Comparison of ENCODE assay signal across 8 cellular contexts in the genomic region with DNA sequence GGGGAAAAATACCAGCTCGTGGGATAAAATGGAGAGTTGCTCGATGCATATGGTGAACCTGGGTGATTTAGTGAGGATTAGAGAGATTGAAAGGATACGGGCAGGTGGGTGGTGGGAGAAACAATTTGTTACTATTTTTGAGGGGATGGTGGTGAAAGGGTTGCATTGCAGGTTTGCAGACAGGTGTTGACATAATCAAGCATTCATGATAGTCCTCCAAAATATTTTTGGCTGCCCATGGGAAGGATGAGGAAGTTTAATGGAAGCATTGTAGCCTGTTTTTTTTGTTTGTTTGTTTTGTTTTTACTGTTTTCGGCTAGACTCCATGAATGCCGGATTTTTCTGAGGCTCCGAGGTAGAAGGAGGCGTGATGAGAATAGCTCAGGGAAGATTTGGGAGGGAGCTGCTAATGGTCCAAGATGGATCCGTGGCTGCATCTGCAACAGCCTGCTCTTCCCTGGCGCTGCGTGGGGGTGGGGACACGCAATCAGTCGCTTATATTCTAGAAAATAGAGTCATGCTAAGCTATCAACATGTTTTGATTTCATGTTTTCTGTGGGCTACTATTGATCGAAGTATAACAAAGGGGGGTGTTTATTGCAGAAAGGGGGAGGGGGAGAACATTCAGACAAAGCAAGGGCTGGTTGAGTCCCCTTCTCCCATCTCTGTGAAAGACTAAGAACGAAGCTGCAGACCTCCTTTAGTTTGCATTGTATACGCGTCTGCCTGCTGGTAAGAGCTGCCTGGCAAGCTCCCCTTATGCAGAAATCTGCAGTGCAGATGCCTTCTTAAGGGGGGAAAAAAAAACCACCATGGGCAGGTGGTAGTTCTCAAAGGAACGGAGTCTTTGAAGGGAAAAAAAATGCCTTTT. TPM values are rescaled to one million over a fixed set of nuclear protein-coding genes. Genes with fewer than 3 reads are reported as not detected.
DNase-seq lines count a peak whose midpoint lies in the region; ATAC-seq and TF ChIP-seq lines count a peak whose summit lies in the region.

No MANE protein-coding gene starts in this region.

- DNase-seq in AG08396 (ENCODE audit: low spot score) (peak; percentile 48), NCI-H1105 (lab: John Stamatoyannopoulos, UW) (peak; percentile 36)
- DNase-seq in activated T-cell treated with anti-CD3 and anti-CD28 coated beads, Interleukin-2, amount 50 U/mL, for 72 hours, result peak; percentile 13 to 22

- ATAC-seq in GM18909 (IDR thresholded peaks at IDR 0.05; ENCODE audit: poor library complexity, unreplicated experiment) (peak; percentile 1), gastroesophageal sphincter (no peak), HG02759 (IDR thresholded peaks at IDR 0.05; ENCODE audit: unreplicated experiment) (no peak), HG03432 (IDR thresholded peaks at IDR 0.05; ENCODE audit: unreplicated experiment) (no peak)
- ATAC-seq in activated T-cell treated with anti-CD3 and anti-CD28 coated beads, Interleukin-2, amount 50 U/mL, for 72 hours (replicated peaks in 1 of 2), result peak; percentile 0 to 18

- peak overlapping the region; percentile 81 to 91 for H3K4me3 ChIP-seq in gastroesophageal sphincter
- H3K4me3 ChIP-seq in neutrophil (ENCODE audit: low read depth in 1 of 2, low read length in 1 of 2), result peak overlapping the region; percentile 84 to 97

- peaks cover 0 to 4% of the 10 kb centered on the region in 2 donors for H3K36me3 Mint-ChIP-seq in activated T-cell treated with anti-CD3 and anti-CD28 coated beads, Interleukin-2, amount 50 U/mL, for 72 hours (ENCODE audit: insufficient read depth in 2 of 2)

- peak overlapping the region; percentile 84 to 97 (median 95) for H3K27ac ChIP-seq in gastroesophageal sphincter
- H3K27ac ChIP-seq in neutrophil, result peak overlapping the region; percentile 99

- no peak for TF ChIP-seq EP300 in gastroesophageal sphincter (IDR thresholded peaks at IDR 0.05)

- peaks cover 43% of the 10 kb centered on the region for H3K4me1 Mint-ChIP-seq in activated T-cell treated with anti-CD3 and anti-CD28 coated beads, Interleukin-2, amount 50 U/mL, for 72 hours (ENCODE audit: low read depth)

- TF ChIP-seq CTCF in gastroesophageal sphincter (IDR thresholded peaks at IDR 0.05), result peak in 1 of 4 experiments; percentile 12
- no peak for TF ChIP-seq CTCF in neutrophil (IDR thresholded peaks at IDR 0.05)

- peak overlapping the region; percentile 86 to 93 for H3K4me3 Mint-ChIP-seq in activated T-cell treated with anti-CD3 and anti-CD28 coated beads, Interleukin-2, amount 50 U/mL, for 72 hours

- H3K27ac Mint-ChIP-seq in activated T-cell treated with anti-CD3 and anti-CD28 coated beads, Interleukin-2, amount 50 U/mL, for 72 hours, result peak overlapping the region; percentile 48

- H3K4me1 ChIP-seq in gastroesophageal sphincter (peaks cover 0 to 56% (median 14%) of the 10 kb centered on the region in 3 donors), neutrophil (ENCODE audit: control insufficient read depth in 1 of 2, insufficient read depth in 1 of 2, low read depth in 1 of 2, low read length in 1 of 2) (peaks cover 46 to 64% of the 10 kb centered on the region in 2 experiments)

- H3K9me3 ChIP-seq in gastroesophageal sphincter (no peaks in the 10 kb centered on the region), neutrophil (no peaks in the 10 kb centered on the region)

- no peaks in the 10 kb centered on the region for H3K9me3 Mint-ChIP-seq in activated T-cell treated with anti-CD3 and anti-CD28 coated beads, Interleukin-2, amount 50 U/mL, for 72 hours

- TF ChIP-seq POLR2A in gastroesophageal sphincter (IDR thresholded peaks at IDR 0.05), result no peak

- H3K36me3 ChIP-seq in gastroesophageal sphincter (no peaks in the 10 kb centered on the region), neutrophil (peaks cover 5% of the 10 kb centered on the region)

- H3K27me3 Mint-ChIP-seq in activated T-cell treated with anti-CD3 and anti-CD28 coated beads, Interleukin-2, amount 50 U/mL, for 72 hours (ENCODE audit: low read depth), result no peaks in the 10 kb centered on the region

- WGBS in gastroesophageal sphincter (ENCODE audit: low coverage in 1 of 2), 2 donors, result 0 to 2% methylated on average over 16 to 17 of the region's 17 CpGs

- H3K27me3 ChIP-seq in gastroesophageal sphincter (no peaks in the 10 kb centered on the region), neutrophil (no peaks in the 10 kb centered on the region)

RNA-seq across cellular contexts. Expression of gene RTN3, which starts 1.0 kb away (rescaled TPM):
- total RNA-seq in activated T-cell treated with anti-CD3 and anti-CD28 coated beads, Interleukin-2, amount 50 U/mL, for 72 hours, result 10 to 100 TPM; 89.9 to 91.3 TPM
- total RNA-seq in gastroesophageal sphincter, result 100 to 1,000 TPM in 1 of 4 donors, 10 to 100 TPM in 3; 78.4 to 115 (median 94.2) TPM

RNA-seq across cellular contexts. Expression of gene ATL3, which starts 11.1 kb away (rescaled TPM):
- total RNA-seq in activated T-cell treated with anti-CD3 and anti-CD28 coated beads, Interleukin-2, amount 50 U/mL, for 72 hours, result 10 to 100 TPM; 42.6 to 47.0 TPM
- 100 to 1,000 TPM; 155 to 221 (median 202) TPM for total RNA-seq in gastroesophageal sphincter

Comparison
In these comparisons a context has a peak if more than half of its experiments do, and no peak if none do; other contexts are left out.
1. ATAC-seq: peak in GM18909 (single experiment) and activated T-cell treated with anti-CD3 and anti-CD28 coated beads, Interleukin-2, amount 50 U/mL, for 72 hours (2 of 2); none in gastroesophageal sphincter (single experiment), HG02759 (single experiment) and HG03432 (single experiment).
2. Peak in every context shown above with its lines, with median percentiles within 50 percentile points of each other: DNase-seq.